In genomic region chr11:66880484-66881211, GRCh38 we compare ENCODE assay signal across 8 cellular contexts. TPM values are rescaled to one million over a fixed set of nuclear protein-coding genes. Genes with fewer than 3 reads are reported as not detected.
DNase-seq lines count a peak whose midpoint lies in the region; ATAC-seq, FAIRE-seq and TF ChIP-seq lines count a peak whose summit lies in the region.

No MANE protein-coding gene starts in this region.

- H2AFZ ChIP-seq in H1 (ENCODE audit: low read length), result no peak overlapping the region

- H4K8ac ChIP-seq in H1 (ENCODE audit: extremely low read depth, insufficient read depth, low read length), result no peak overlapping the region

- no peak overlapping the region for H3K23ac ChIP-seq in H1 (ENCODE audit: insufficient read length)

- no peaks in the 10 kb centered on the region for H3K23me2 ChIP-seq in H1 (ENCODE audit: low read depth, low read length)

- peak; percentile 31 for DNase-seq in activated naive CD4-positive, alpha-beta T cell treated with anti-CD3 and anti-CD28 coated beads, Interleukin-2, amount 10 ng/mL, durations not matched to agents 7 days and 5 days
- DNase-seq in activated naive CD4-positive, alpha-beta T cell treated with anti-CD3 and anti-CD28 coated beads, Interleukin-2, amount 50 U/mL, for 16 hours, result no peak
- DNase-seq in NCI-H510A treated with DMSO at 0.1 percent for 48 hours (lab: John Stamatoyannopoulos, UW) (peak; percentile 96), H1 (ENCODE audit: low read depth in 1 of 2, low spot score in 2 of 2) (no peak), suprapubic skin (ENCODE audit: low spot score in 2 of 2) (no peak), iPS-NIHi7 (ENCODE audit: extremely low spot score) (no peak), T-helper 2 cell (no peak)

- TF ChIP-seq CTCF in H1 (IDR thresholded peaks at IDR 0.05; ENCODE audit: control extremely low read depth in 1 of 3, insufficient read depth in 1 of 3, low read depth in 1 of 3, low read length in 3 of 3) (no peak), suprapubic skin (IDR thresholded peaks at IDR 0.05) (no peak)

- no peak overlapping the region for H4K5ac ChIP-seq in H1 (ENCODE audit: insufficient read length, low read depth, low read length)

- H3K4me1 Mint-ChIP-seq in activated naive CD4-positive, alpha-beta T cell treated with anti-CD3 and anti-CD28 coated beads, Interleukin-2, amount 10 ng/mL, durations not matched to agents 7 days and 5 days, result peaks cover 15% of the 10 kb centered on the region

- H2BK12ac ChIP-seq in H1 (ENCODE audit: low read depth, low read length), result 0 out of 2 replicates have a peak overlapping the region, but pooled peaks have one; percentile 50

- WGBS in H1 (ENCODE audit: extremely low coverage in 1 of 2, insufficient coverage in 1 of 2, insufficient read length in 1 of 2, insufficient replicate concordance in 2 of 2, low coverage in 1 of 2, low lambda C conversion rate in 2 of 2, missing lambda C conversion rate in 1 of 2), 2 experiments, result 74% methylated on average over 11 of the region's 11 CpGs; no CpG with 5 or more reads in 1 of the 2 experiments
- 54% methylated on average over 8 of the region's 11 CpGs for WGBS in suprapubic skin

- H3K27me3 ChIP-seq in H1 (replicated peaks in 1 of 4; ENCODE audit: control insufficient read depth in 3 of 4, extremely low read depth in 1 of 4, insufficient read depth in 3 of 4, low read length in 3 of 4) (no peaks in the 10 kb centered on the region), suprapubic skin (no peaks in the 10 kb centered on the region)

- H3K79me1 ChIP-seq in H1 (ENCODE audit: low read depth, low read length), result peaks cover 2% of the 10 kb centered on the region

- no peak overlapping the region for H3K9ac ChIP-seq in H1 (replicated peaks in 1 of 4; ENCODE audit: extremely low read depth in 1 of 4, low read depth in 3 of 4, low read length in 3 of 4)

- H3K9me3 ChIP-seq in H1 (ENCODE audit: insufficient read depth in 2 of 2, low read depth in 1 of 2, low read length in 1 of 2), result no peaks in the 10 kb centered on the region
- H3K9me3 ChIP-seq in suprapubic skin, result no peaks in the 10 kb centered on the region

- H3K4me3 ChIP-seq in H1 (ENCODE audit: extremely low read depth in 1 of 4, insufficient read depth in 2 of 4, low read depth in 3 of 4, low read length in 4 of 4) (no peak overlapping the region), suprapubic skin (no peak overlapping the region)

- H3K9me3 Mint-ChIP-seq in activated naive CD4-positive, alpha-beta T cell treated with anti-CD3 and anti-CD28 coated beads, Interleukin-2, amount 10 ng/mL, durations not matched to agents 7 days and 5 days, result no peaks in the 10 kb centered on the region

- H3K4me1 ChIP-seq in H1 (replicated peaks in 1 of 4; ENCODE audit: control insufficient read depth in 3 of 4, insufficient read depth in 4 of 4, low read length in 3 of 4) (peaks cover 4 to 21% (median 15%) of the 10 kb centered on the region in 4 experiments), suprapubic skin (peaks cover 52% of the 10 kb centered on the region)

- peak overlapping the region; percentile 32; the same call in 1 of the 2 replicates for H3K18ac ChIP-seq in H1 (ENCODE audit: extremely low read depth, low read length)

- H3K27me3 Mint-ChIP-seq in activated naive CD4-positive, alpha-beta T cell treated with anti-CD3 and anti-CD28 coated beads, Interleukin-2, amount 10 ng/mL, durations not matched to agents 7 days and 5 days, result no peaks in the 10 kb centered on the region

- no peak overlapping the region for H2BK20ac ChIP-seq in H1 (ENCODE audit: low read length)

- H4K20me1 ChIP-seq in H1 (replicated peaks in 1 of 2; ENCODE audit: control insufficient read depth in 1 of 2, insufficient read depth in 2 of 2, low read length in 2 of 2), result peaks cover 0 to 2% of the 10 kb centered on the region in 2 experiments

- no peak overlapping the region for H3K27ac Mint-ChIP-seq in activated naive CD4-positive, alpha-beta T cell treated with anti-CD3 and anti-CD28 coated beads, Interleukin-2, amount 10 ng/mL, durations not matched to agents 7 days and 5 days

- H3K14ac ChIP-seq in H1 (ENCODE audit: insufficient read length), result no peak overlapping the region

- no peak for FAIRE-seq in H1 (lab: Jason Lieb, UNC)

- TF ChIP-seq EP300 in H1 (IDR thresholded peaks at IDR 0.05; ENCODE audit: borderline replicate concordance in 1 of 2, low read depth in 2 of 2, low read length in 2 of 2) (no peak), suprapubic skin (IDR thresholded peaks at IDR 0.05) (no peak)

- POLR2A ChIA-PET in H1 (lab: Charles Lee; ENCODE audit: partially characterized antibody), result interaction anchor here (0.9 to 1.4 kb wide), 5 partner anchors 14 to 37 kb away, joined by 3 to 7 read pairs (median 5); partner anchors contain the start of gene RCE1

- no peak overlapping the region for H2BK120ac ChIP-seq in H1 (replicated peaks; ENCODE audit: low read depth, low read length)

- no peaks in the 10 kb centered on the region for H3K36me3 Mint-ChIP-seq in activated naive CD4-positive, alpha-beta T cell treated with anti-CD3 and anti-CD28 coated beads, Interleukin-2, amount 10 ng/mL, durations not matched to agents 7 days and 5 days

- ATAC-seq in HG02938 (IDR thresholded peaks at IDR 0.05; ENCODE audit: unreplicated experiment), result no peak

- peak overlapping the region; percentile 98 for H2BK15ac ChIP-seq in H1 (ENCODE audit: low read length)

- H3K4me2 ChIP-seq in H1 (ENCODE audit: insufficient read depth in 1 of 2, low read depth in 2 of 2, low read length in 2 of 2), result no peak overlapping the region

- no peak overlapping the region for H3K56ac ChIP-seq in H1 (replicated peaks; ENCODE audit: insufficient read length, low read depth, low read length)

- H4K91ac ChIP-seq in H1 (replicated peaks; ENCODE audit: insufficient read length, low read length), result no peak overlapping the region

- TF ChIP-seq POLR2A in H1 (IDR thresholded peaks at IDR 0.05; ENCODE audit: control extremely low read depth in 1 of 2, low read depth in 2 of 2, low read length in 2 of 2), result no peak
- no peak for TF ChIP-seq POLR2A in suprapubic skin (IDR thresholded peaks at IDR 0.05)

- CTCF ChIA-PET in activated naive CD4-positive, alpha-beta T cell treated with anti-CD3 and anti-CD28 coated beads, Interleukin-2, amount 10 ng/mL, durations not matched to agents 7 days and 5 days (lab: Charles Lee), result interaction anchor here (0.9 to 2.8 kb wide), 8 partner anchors 8 to 195 kb away, joined by 3 to 9 read pairs (median 4); no protein-coding TSS in a partner anchor
- CTCF ChIA-PET in H1 (lab: Charles Lee; ENCODE audit: partially characterized antibody), result interaction anchor here (0.7 to 11.9 kb wide), 18 partner anchors 13 to 492 kb away, joined by 3 to 199 read pairs (median 5); partner anchors contain the start of genes C11orf86 and RCE1

- H3K27ac ChIP-seq in H1 (ENCODE audit: low read depth, low read length) (0 out of 2 replicates have a peak overlapping the region, but pooled peaks have one; percentile 16), suprapubic skin (peak overlapping the region; percentile 41)

- no peak overlapping the region for H2BK5ac ChIP-seq in H1 (ENCODE audit: low read depth, low read length)

- no peak for TF ChIP-seq RAD21 in H1 (IDR thresholded peaks at IDR 0.05 in 1 of 2, conservative IDR thresholded peaks at IDR 0.05 in 1 of 2; ENCODE audit: low read depth in 2 of 2, low read length in 2 of 2)

- H3K36me3 ChIP-seq in H1 (ENCODE audit: control insufficient read depth in 2 of 4, insufficient read depth in 4 of 4, low read length in 3 of 4) (no peaks in the 10 kb centered on the region), suprapubic skin (no peaks in the 10 kb centered on the region)

- H2AK5ac ChIP-seq in H1 (ENCODE audit: low read depth, low read length), result no peak overlapping the region

- no peak overlapping the region for H3K4ac ChIP-seq in H1 (replicated peaks; ENCODE audit: insufficient read length, low read depth, low read length)

- no peak overlapping the region for H3K4me3 Mint-ChIP-seq in activated naive CD4-positive, alpha-beta T cell treated with anti-CD3 and anti-CD28 coated beads, Interleukin-2, amount 10 ng/mL, durations not matched to agents 7 days and 5 days

- no peaks in the 10 kb centered on the region for H3K79me2 ChIP-seq in H1 (ENCODE audit: control insufficient read depth in 1 of 2, insufficient read depth in 2 of 2, low read length in 2 of 2)

TF ChIP-seq in H1, 55 proteins besides CTCF, POLR2A, EP300 and RAD21:
- 0 out of 2 replicates have a peak, but pooled peaks have one; percentile 19 for TF ChIP-seq MAX (IDR thresholded peaks at IDR 0.05)
- no peak for TF ChIP-seq SAP30 (IDR thresholded peaks at IDR 0.05; ENCODE audit: insufficient read depth, insufficient replicate concordance, low read length)

RNA-seq across cellular contexts. Expression of gene LRFN4, which starts 23.8 kb away (rescaled TPM):
- total RNA-seq in H1 (2021; fragmentation: NEBNext Ultra II Directional; extraction: Animal tissue kit (Norgen Biotek cat#: 25700)), result 64.3 and 67.6 TPM in 2 replicates
- 49.8 and 66.9 TPM in 2 replicates for polyA plus RNA-seq in H1 (2011; rRNA removed)
- 38.6 TPM for polyA plus RNA-seq in H1 (2011; cell fraction: cytosol; rRNA removed)
- polyA plus RNA-seq in H1 (2011; cell fraction: nucleus; rRNA removed), result 112 TPM
- polyA plus RNA-seq in H1 (2012, experiment 1 of 2), result 24.3 to 37.8 TPM (median 34.2 TPM) in 4 replicates
- polyA plus RNA-seq in H1 (2012, experiment 2 of 2), result 32.6 TPM
- polyA plus RNA-seq in H1 (2013, experiment 1 of 2), result 37.5 TPM
- polyA plus RNA-seq in H1 (2013, experiment 2 of 2), result 32.3 TPM
- 8.3 and 9.8 TPM in 2 replicates for polyA minus RNA-seq in H1 (2011; rRNA and poly(A)+ RNA removed)
- 32.6 TPM for polyA minus RNA-seq in H1 (2011; cell fraction: cytosol; rRNA and poly(A)+ RNA removed)
- polyA minus RNA-seq in H1 (2011; cell fraction: nucleus; rRNA and poly(A)+ RNA removed), result 32.0 TPM
- total RNA-seq in suprapubic skin, result 1 to 10 TPM; 6.0 to 8.5 (median 8.3) TPM

RNA-seq across cellular contexts. Expression of gene RCE1, which starts 37.4 kb away (rescaled TPM):
- 33.7 and 35.8 TPM in 2 replicates for total RNA-seq in H1 (2021; fragmentation: NEBNext Ultra II Directional; extraction: Animal tissue kit (Norgen Biotek cat#: 25700))
- 84.8 and 119 TPM in 2 replicates for polyA plus RNA-seq in H1 (2011; rRNA removed)
- polyA plus RNA-seq in H1 (2011; cell fraction: cytosol; rRNA removed), result 51.7 TPM
- polyA plus RNA-seq in H1 (2011; cell fraction: nucleus; rRNA removed), result 112 TPM
- 26.3 to 35.1 TPM (median 34.3 TPM) in 4 replicates for polyA plus RNA-seq in H1 (2012, experiment 1 of 2)
- 38.1 TPM for polyA plus RNA-seq in H1 (2012, experiment 2 of 2)
- polyA plus RNA-seq in H1 (2013, experiment 1 of 2), result 44.3 TPM
- 46.4 TPM for polyA plus RNA-seq in H1 (2013, experiment 2 of 2)
- polyA minus RNA-seq in H1 (2011; rRNA and poly(A)+ RNA removed), result 22.8 and 25.8 TPM in 2 replicates
- polyA minus RNA-seq in H1 (2011; cell fraction: cytosol; rRNA and poly(A)+ RNA removed), result 22.8 TPM
- 27.7 TPM for polyA minus RNA-seq in H1 (2011; cell fraction: nucleus; rRNA and poly(A)+ RNA removed)
- 10 to 100 TPM; 32.2 to 54.4 (median 42.8) TPM for total RNA-seq in suprapubic skin

Comparison
In these comparisons a context has a peak if more than half of its experiments do, and no peak if none do; other contexts are left out.
1. DNase-seq: peak in activated naive CD4-positive, alpha-beta T cell treated with anti-CD3 and anti-CD28 coated beads, Interleukin-2, amount 10 ng/mL, durations not matched to agents 7 days and 5 days (single experiment) and NCI-H510A treated with DMSO at 0.1 percent for 48 hours (single experiment); none in activated naive CD4-positive, alpha-beta T cell treated with anti-CD3 and anti-CD28 coated beads, Interleukin-2, amount 50 U/mL, for 16 hours (single experiment), H1 (0 of 2), suprapubic skin (0 of 2), iPS-NIHi7 (single experiment) and T-helper 2 cell (0 of 5).